In genomic region chr2:120637847-120638246, GRCh38 we compare ENCODE assay signal across 22 cellular contexts.
DNase-seq lines count a peak whose midpoint lies in the region; ATAC-seq and TF ChIP-seq lines count a peak whose summit lies in the region.
"Had no signal": no experiment of that assay in that cellular context is flagged by ENCODE, and none has a peak within 500 bp of the region (broad histone marks: within the 10 kb centered on the region; RNA-seq: fewer than 3 reads in every experiment).

No MANE protein-coding gene starts in this region.

- DNase-seq in coronary artery (ENCODE audit: low spot score) (peak; percentile 50), endodermal cell (peak; percentile 23), sciatic nerve (ENCODE audit: low spot score) (peak; percentile 21), thyroid gland (no peak), SIG-M5 (lab: John Stamatoyannopoulos, UW) (no peak), GOT3 (lab: John Stamatoyannopoulos, UW) (no peak)
- no peak for DNase-seq in activated CD4-positive, alpha-beta T cell treated with anti-CD3 and anti-CD28 coated beads, Interleukin-2, amount 10 ng/mL, durations not matched to agents 7 days and 5 days
- DNase-seq: 8988T; ACHN; AML-193; BE2C; Calu3; CD4-positive, alpha-beta memory T cell; COR-L47; DMS53; DMS79 treated with DMSO at 0.1 percent for 48 hours; GF-D8; H7; HCEC 1CT had no signal

- intact Hi-C loops in sciatic nerve (cut with DNase I), result no loop called here
- intact Hi-C loops in thyroid gland (cut with DNase I), result no loop called here

- no peak overlapping the region for H3K4me3 ChIP-seq in coronary artery
- no peak overlapping the region for H3K4me3 ChIP-seq in endodermal cell (ENCODE audit: low read length)
- no peak overlapping the region for H3K4me3 ChIP-seq in thyroid gland (replicated peaks in 1 of 3)
- H3K4me3 ChIP-seq: A549; BLaER1 treated with 17β-estradiol and CSF1 and Interleukin-3, amounts not matched to agents 10 nM and 100 nM had no signal

- H3K27me3 Mint-ChIP-seq in endodermal cell (ENCODE audit: insufficient read depth), result peaks cover 6% of the 10 kb centered on the region
- H3K27me3 Mint-ChIP-seq in activated CD4-positive, alpha-beta T cell treated with anti-CD3 and anti-CD28 coated beads, Interleukin-2, amount 10 ng/mL, durations not matched to agents 7 days and 5 days, result peaks cover 3% of the 10 kb centered on the region

- no peak for TF ChIP-seq CTCF in coronary artery (IDR thresholded peaks at IDR 0.05)
- no peak for TF ChIP-seq CTCF in endodermal cell (conservative IDR thresholded peaks at IDR 0.05)
- no peak for TF ChIP-seq CTCF in thyroid gland (IDR thresholded peaks at IDR 0.05)

- no peak for ATAC-seq in sciatic nerve
- ATAC-seq: A549 had no signal

- H3K4me1 ChIP-seq in endodermal cell (ENCODE audit: control insufficient read depth, insufficient read depth, low read length), result no peaks in the 10 kb centered on the region
- peaks cover 41 to 63% of the 10 kb centered on the region in 2 donors for H3K4me1 ChIP-seq in thyroid gland
- H3K4me1 ChIP-seq: A549, BE2C had no signal

- H3K36me3 Mint-ChIP-seq in endodermal cell (ENCODE audit: low read depth), result no peaks in the 10 kb centered on the region
- H3K36me3 Mint-ChIP-seq in activated CD4-positive, alpha-beta T cell treated with anti-CD3 and anti-CD28 coated beads, Interleukin-2, amount 10 ng/mL, durations not matched to agents 7 days and 5 days (ENCODE audit: low read depth), result no peaks in the 10 kb centered on the region
- H3K36me3 Mint-ChIP-seq: CD14-positive monocyte; CD4-positive, alpha-beta memory T cell had no signal

- H3K4me3 Mint-ChIP-seq in endodermal cell, result no peak overlapping the region
- no peak overlapping the region for H3K4me3 Mint-ChIP-seq in activated CD4-positive, alpha-beta T cell treated with anti-CD3 and anti-CD28 coated beads, Interleukin-2, amount 10 ng/mL, durations not matched to agents 7 days and 5 days
- H3K4me3 Mint-ChIP-seq: CD14-positive monocyte; CD4-positive, alpha-beta memory T cell had no signal

- POLR2A ChIA-PET in activated CD4-positive, alpha-beta T cell treated with anti-CD3 and anti-CD28 coated beads, Interleukin-2, amount 10 ng/mL, durations not matched to agents 7 days and 5 days (lab: Charles Lee), result no interaction called here

- no peaks in the 10 kb centered on the region for H3K27me3 ChIP-seq in endodermal cell (ENCODE audit: control insufficient read depth, insufficient read depth, low read length, poor library complexity, severe bottlenecking)
- H3K27me3 ChIP-seq in thyroid gland, result no peaks in the 10 kb centered on the region
- H3K27me3 ChIP-seq: BE2C; BLaER1 treated with 17β-estradiol and CSF1 and Interleukin-3, amounts not matched to agents 10 nM and 100 nM had no signal

- H3K27ac ChIP-seq in coronary artery (no peak overlapping the region), endodermal cell (ENCODE audit: low read depth, low read length) (no peak overlapping the region), thyroid gland (peak overlapping the region; percentile 11 to 42 (median 13))
- H3K27ac ChIP-seq: A549; BLaER1 treated with 17β-estradiol and CSF1 and Interleukin-3, amounts not matched to agents 10 nM and 100 nM had no signal

- no peak overlapping the region for H3K9ac ChIP-seq in endodermal cell (ENCODE audit: extremely low read depth, low read length, poor library complexity, severe bottlenecking)
- H3K9ac ChIP-seq: BLaER1 treated with 17β-estradiol and CSF1 and Interleukin-3, amounts not matched to agents 10 nM and 100 nM had no signal

- peaks cover 5% of the 10 kb centered on the region for H3K9me3 Mint-ChIP-seq in endodermal cell
- H3K9me3 Mint-ChIP-seq in activated CD4-positive, alpha-beta T cell treated with anti-CD3 and anti-CD28 coated beads, Interleukin-2, amount 10 ng/mL, durations not matched to agents 7 days and 5 days, result no peaks in the 10 kb centered on the region
- H3K9me3 Mint-ChIP-seq: CD4-positive, alpha-beta memory T cell had no signal

- H3K4me1 Mint-ChIP-seq in endodermal cell, result peaks cover 19% of the 10 kb centered on the region
- no peaks in the 10 kb centered on the region for H3K4me1 Mint-ChIP-seq in activated CD4-positive, alpha-beta T cell treated with anti-CD3 and anti-CD28 coated beads, Interleukin-2, amount 10 ng/mL, durations not matched to agents 7 days and 5 days
- H3K4me1 Mint-ChIP-seq: CD14-positive monocyte; CD4-positive, alpha-beta memory T cell had no signal

- no peak for TF ChIP-seq POLR2A in thyroid gland (IDR thresholded peaks at IDR 0.05)

- H3K9me3 ChIP-seq in endodermal cell (ENCODE audit: control insufficient read depth, low read length) (peaks cover 10% of the 10 kb centered on the region), thyroid gland (no peaks in the 10 kb centered on the region)
- H3K9me3 ChIP-seq: A549; BE2C; BLaER1 treated with 17β-estradiol and CSF1 and Interleukin-3, amounts not matched to agents 10 nM and 100 nM had no signal

- CTCF ChIA-PET in activated CD4-positive, alpha-beta T cell treated with anti-CD3 and anti-CD28 coated beads, Interleukin-2, amount 10 ng/mL, durations not matched to agents 7 days and 5 days (lab: Charles Lee), result no interaction called here

- no peak overlapping the region for H3K27ac Mint-ChIP-seq in endodermal cell
- H3K27ac Mint-ChIP-seq in activated CD4-positive, alpha-beta T cell treated with anti-CD3 and anti-CD28 coated beads, Interleukin-2, amount 10 ng/mL, durations not matched to agents 7 days and 5 days, result no peak overlapping the region
- H3K27ac Mint-ChIP-seq: CD14-positive monocyte; CD4-positive, alpha-beta memory T cell had no signal

- no peaks in the 10 kb centered on the region for H3K36me3 ChIP-seq in endodermal cell (ENCODE audit: control insufficient read depth, insufficient read depth, low read length)
- H3K36me3 ChIP-seq in thyroid gland, result no peaks in the 10 kb centered on the region
- H3K36me3 ChIP-seq: BE2C; BLaER1 treated with 17β-estradiol and CSF1 and Interleukin-3, amounts not matched to agents 10 nM and 100 nM had no signal

- WGBS in endodermal cell (ENCODE audit: insufficient coverage in 1 of 2, insufficient read length in 1 of 2), 2 experiments, result 89 to 100% methylated on average over 1 to 5 of the region's 5 CpGs
- WGBS in thyroid gland, 2 donors, result 82 to 94% methylated on average over 5 of the region's 5 CpGs

Comparison
In these comparisons a context has a peak if more than half of its experiments do, and no peak if none do; other contexts are left out.
1. DNase-seq: peak in coronary artery (single experiment), endodermal cell (single experiment) and sciatic nerve (single experiment); none in thyroid gland (0 of 2), activated CD4-positive, alpha-beta T cell treated with anti-CD3 and anti-CD28 coated beads, Interleukin-2, amount 10 ng/mL, durations not matched to agents 7 days and 5 days (single experiment), SIG-M5 (single experiment) and GOT3 (single experiment).
2. H3K27ac ChIP-seq: peak in thyroid gland (3 of 3); none in coronary artery (0 of 2) and endodermal cell (single experiment).